1 cellular context compared by ENCODE assay signal in the genomic region with DNA sequence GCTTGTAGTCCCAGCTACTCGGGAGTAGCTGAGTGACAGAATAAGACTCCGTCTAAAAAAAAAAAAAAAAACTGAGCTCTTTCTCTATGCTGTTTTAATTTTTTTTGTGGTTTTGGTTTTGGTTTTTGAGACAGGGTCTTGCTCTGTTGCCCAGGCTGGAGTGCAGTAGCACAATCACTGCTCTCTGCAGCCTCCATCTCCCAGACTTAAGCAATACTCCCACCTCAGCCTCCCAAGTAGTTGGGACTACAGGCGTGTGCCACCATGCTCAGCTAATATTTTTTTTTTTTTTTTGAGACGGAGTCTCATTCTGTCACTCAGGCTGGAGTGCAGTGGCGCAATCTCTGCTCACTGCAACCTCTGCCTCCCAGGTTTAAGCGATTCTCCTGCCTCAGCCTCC. TPM values are rescaled to one million over a fixed set of nuclear protein-coding genes. Genes with fewer than 3 reads are reported as not detected.
"Had no signal": no experiment of that assay in that cellular context is flagged by ENCODE, and none has a peak within 500 bp of the region (broad histone marks: within the 10 kb centered on the region; RNA-seq: fewer than 3 reads in every experiment).

No MANE protein-coding gene starts in this region.

RNA-seq across cellular contexts. Expression of gene SMIM5, which starts 50.0 kb away (rescaled TPM):
- total RNA-seq: GM12878 had no signal
